ENCODE assay signal across 8 cellular contexts in genomic region chr14:60862283-60862682, GRCh38.
DNase-seq lines count a peak whose midpoint lies in the region; TF ChIP-seq lines count a peak whose summit lies in the region.

No MANE protein-coding gene starts in this region.

- TF ChIP-seq CTCF in fibroblast of villous mesenchyme (IDR thresholded peaks at IDR 0.05; ENCODE audit: insufficient read depth, low read depth, low read length): no peak

- no peak overlapping the region for H3K4me3 ChIP-seq in fibroblast of villous mesenchyme (ENCODE audit: low read depth, low read length)
- H3K4me3 ChIP-seq in skeletal muscle cell (ENCODE audit: low read depth, low read length): no peak overlapping the region

- peak; percentile 5 for DNase-seq in HuH-7.5 (ENCODE audit: low spot score)
- DNase-seq in NCI-H510A (lab: John Stamatoyannopoulos, UW): peak; percentile 3
- peak; percentile 82 for DNase-seq in fibroblast of villous mesenchyme (ENCODE audit: low read depth)
- DNase-seq in skeletal muscle cell (ENCODE audit: low read depth): peak; percentile 52
- no peak for DNase-seq in SW 1271 (lab: John Stamatoyannopoulos, UW)
- no peak for DNase-seq in activated CD4-positive, alpha-beta T cell treated with anti-CD3 and anti-CD28 coated beads, Interleukin-2, amount 50 U/mL, for 1 hour
- DNase-seq in NCI-H524 treated with DMSO at 0.1 percent for 48 hours (lab: John Stamatoyannopoulos, UW): no peak
- no peak for DNase-seq in stimulated activated CD4-positive, alpha-beta T cell treated with anti-CD3 and anti-CD28 coated beads, Interleukin-15, amount 100 ng/mL, for 24 hours

Comparison
In these comparisons a context has a peak if more than half of its experiments do, and no peak if none do; other contexts are left out.
1. DNase-seq: peak in HuH-7.5 (single experiment), NCI-H510A (single experiment), fibroblast of villous mesenchyme (single experiment) and skeletal muscle cell (single experiment); none in SW 1271 (0 of 2), activated CD4-positive, alpha-beta T cell treated with anti-CD3 and anti-CD28 coated beads, Interleukin-2, amount 50 U/mL, for 1 hour (single experiment), NCI-H524 treated with DMSO at 0.1 percent for 48 hours (single experiment) and stimulated activated CD4-positive, alpha-beta T cell treated with anti-CD3 and anti-CD28 coated beads, Interleukin-15, amount 100 ng/mL, for 24 hours (single experiment).